Comparison of ENCODE assay signal across 18 cellular contexts in the genomic region with DNA sequence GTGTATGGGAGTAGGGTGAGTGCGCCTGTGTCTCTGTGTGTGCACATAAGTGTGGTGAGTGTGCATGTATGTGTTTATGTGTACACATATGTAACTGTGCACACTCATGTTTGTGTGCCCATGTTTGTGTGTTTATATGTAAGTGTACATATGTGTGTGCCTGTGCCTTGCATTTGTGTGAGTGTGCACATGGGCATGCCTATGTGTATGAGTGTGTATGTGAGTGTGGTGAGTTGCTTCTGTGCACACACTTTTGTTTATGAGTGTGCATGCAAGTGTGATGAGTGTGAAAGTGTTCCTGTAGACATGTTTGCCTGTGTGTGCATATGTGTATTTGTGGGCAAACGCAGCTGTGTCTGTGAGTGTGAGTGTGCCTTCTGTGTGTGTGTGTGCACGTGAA. TPM values are rescaled to one million over a fixed set of nuclear protein-coding genes. Genes with fewer than 3 reads are reported as not detected.
DNase-seq lines count a peak whose midpoint lies in the region; ATAC-seq, FAIRE-seq and TF ChIP-seq lines count a peak whose summit lies in the region.
"Had no signal": no experiment of that assay in that cellular context is flagged by ENCODE, and none has a peak within 500 bp of the region (broad histone marks: within the 10 kb centered on the region; RNA-seq: fewer than 3 reads in every experiment).

No MANE protein-coding gene starts in this region.

- no peaks in the 10 kb centered on the region for H3K9me3 ChIP-seq in Loucy (ENCODE audit: insufficient read depth, low read depth, low read length)
- H3K9me3 ChIP-seq: Peyer's patch had no signal

- peak overlapping the region; percentile 95 for H3K4me2 ChIP-seq in Loucy (ENCODE audit: low read depth, low read length, poor library complexity, severe bottlenecking)

- peak overlapping the region; percentile 60 for H3K27ac Mint-ChIP-seq in activated naive CD8-positive, alpha-beta T cell treated with anti-CD3 and anti-CD28 coated beads, Interleukin-2, amount 10 ng/mL, durations not matched to agents 7 days and 5 days
- H3K27ac Mint-ChIP-seq in activated naive CD8-positive, alpha-beta T cell treated with anti-CD3 and anti-CD28 coated beads, Interleukin-2, amount 50 U/mL, for 24 hours = no peak overlapping the region
- H3K27ac Mint-ChIP-seq in glutamatergic neuron (ENCODE audit: unreplicated experiment) = no peak overlapping the region

- H3K4me1 Mint-ChIP-seq in activated naive CD8-positive, alpha-beta T cell treated with anti-CD3 and anti-CD28 coated beads, Interleukin-2, amount 10 ng/mL, durations not matched to agents 7 days and 5 days = peaks cover 33% of the 10 kb centered on the region
- peaks cover 10% of the 10 kb centered on the region for H3K4me1 Mint-ChIP-seq in activated naive CD8-positive, alpha-beta T cell treated with anti-CD3 and anti-CD28 coated beads, Interleukin-2, amount 50 U/mL, for 24 hours
- H3K4me1 Mint-ChIP-seq in glutamatergic neuron (ENCODE audit: low read depth, unreplicated experiment) = peaks cover 3% of the 10 kb centered on the region

- no peaks in the 10 kb centered on the region for H3K27me3 Mint-ChIP-seq in activated naive CD8-positive, alpha-beta T cell treated with anti-CD3 and anti-CD28 coated beads, Interleukin-2, amount 10 ng/mL, durations not matched to agents 7 days and 5 days
- H3K27me3 Mint-ChIP-seq in activated naive CD8-positive, alpha-beta T cell treated with anti-CD3 and anti-CD28 coated beads, Interleukin-2, amount 50 U/mL, for 24 hours = no peaks in the 10 kb centered on the region
- H3K27me3 Mint-ChIP-seq in glutamatergic neuron (ENCODE audit: unreplicated experiment) = peaks cover 7% of the 10 kb centered on the region

- peak overlapping the region; percentile 72 for H3K4me3 ChIP-seq in Loucy (ENCODE audit: low read length, poor library complexity, severe bottlenecking)
- H3K4me3 ChIP-seq: Peyer's patch had no signal

- H3K79me2 ChIP-seq in Loucy (ENCODE audit: insufficient read depth, low read length) = peaks cover 37% of the 10 kb centered on the region

- peak overlapping the region; percentile 97 for H3K9ac ChIP-seq in Loucy (ENCODE audit: low read depth, low read length, poor library complexity, severe bottlenecking)

- peaks cover 7% of the 10 kb centered on the region for H3K36me3 Mint-ChIP-seq in activated naive CD8-positive, alpha-beta T cell treated with anti-CD3 and anti-CD28 coated beads, Interleukin-2, amount 10 ng/mL, durations not matched to agents 7 days and 5 days
- no peaks in the 10 kb centered on the region for H3K36me3 Mint-ChIP-seq in activated naive CD8-positive, alpha-beta T cell treated with anti-CD3 and anti-CD28 coated beads, Interleukin-2, amount 50 U/mL, for 24 hours (ENCODE audit: low read depth)
- H3K36me3 Mint-ChIP-seq in glutamatergic neuron (ENCODE audit: unreplicated experiment) = no peaks in the 10 kb centered on the region

- POLR2A ChIA-PET in activated naive CD8-positive, alpha-beta T cell treated with anti-CD3 and anti-CD28 coated beads, Interleukin-2, amount 10 ng/mL, durations not matched to agents 7 days and 5 days (lab: Charles Lee) = no interaction called here

- no peak for DNase-seq in activated naive CD8-positive, alpha-beta T cell treated with anti-CD3 and anti-CD28 coated beads, Interleukin-2, amount 10 ng/mL, durations not matched to agents 7 days and 5 days
- DNase-seq in activated naive CD8-positive, alpha-beta T cell treated with anti-CD3 and anti-CD28 coated beads, Interleukin-2, amount 50 U/mL, for 24 hours = no peak
- DNase-seq in glutamatergic neuron = no peak
- DNase-seq in stimulated activated CD4-positive, alpha-beta T cell treated with anti-CD3 and anti-CD28 coated beads, Interleukin-15, amount 100 ng/mL, for 24 hours = no peak
- no peak for DNase-seq in NCI-H1436 treated with DMSO at 0.1 percent for 48 hours (lab: John Stamatoyannopoulos, UW)
- DNase-seq in GM19239 (ENCODE audit: insufficient read length, low spot score) = no peak
- DNase-seq: ACHN; DND-41; NCI-H1092 treated with DMSO at 0.1 percent for 48 hours; NCI-H1694; NCI-H2081 treated with DMSO at 0.1 percent for 48 hours; NK-92 treated with Interleukin-12 subunit alpha and Interleukin-12 subunit beta, amount 100 ng/mL, for 24 hours; Peyer's patch had no signal

- FAIRE-seq in GM19239 (lab: Jason Lieb, UNC) = no peak

- H4K20me1 ChIP-seq in Loucy (ENCODE audit: insufficient read depth, low read length, poor library complexity, severe bottlenecking) = no peaks in the 10 kb centered on the region

- no peaks in the 10 kb centered on the region for H3F3A ChIP-seq in Loucy (ENCODE audit: low read depth)

- no peak overlapping the region for H3K4me3 Mint-ChIP-seq in activated naive CD8-positive, alpha-beta T cell treated with anti-CD3 and anti-CD28 coated beads, Interleukin-2, amount 10 ng/mL, durations not matched to agents 7 days and 5 days
- no peak overlapping the region for H3K4me3 Mint-ChIP-seq in activated naive CD8-positive, alpha-beta T cell treated with anti-CD3 and anti-CD28 coated beads, Interleukin-2, amount 50 U/mL, for 24 hours
- H3K4me3 Mint-ChIP-seq in glutamatergic neuron (ENCODE audit: unreplicated experiment) = peak overlapping the region; percentile 0

- no peak for TF ChIP-seq CTCF in Loucy (conservative IDR thresholded peaks at IDR 0.05; ENCODE audit: low read length)
- no peak for TF ChIP-seq CTCF in glutamatergic neuron (IDR thresholded peaks at IDR 0.05; ENCODE audit: partially characterized antibody, unreplicated experiment)

- no peak overlapping the region for H2AFZ ChIP-seq in Loucy (ENCODE audit: low read length)

- peaks cover 49% of the 10 kb centered on the region for H3K4me1 ChIP-seq in Loucy (ENCODE audit: insufficient read depth, low read length, poor library complexity, severe bottlenecking)
- H3K4me1 ChIP-seq: Peyer's patch had no signal

- H3K27me3 ChIP-seq in Loucy (ENCODE audit: insufficient read depth, low read length, poor library complexity, severe bottlenecking) = no peaks in the 10 kb centered on the region
- H3K27me3 ChIP-seq: Peyer's patch had no signal

- no peak for ATAC-seq in activated naive CD8-positive, alpha-beta T cell treated with anti-CD3 and anti-CD28 coated beads, Interleukin-2, amount 10 ng/mL, durations not matched to agents 7 days and 5 days (ENCODE audit: low read depth)
- no peak for ATAC-seq in activated naive CD8-positive, alpha-beta T cell treated with anti-CD3 and anti-CD28 coated beads, Interleukin-2, amount 50 U/mL, for 24 hours
- ATAC-seq: Right ventricle myocardium inferior had no signal

- no peaks in the 10 kb centered on the region for H3K9me2 ChIP-seq in Loucy (replicated peaks; ENCODE audit: low read depth, low read length)

- no peaks in the 10 kb centered on the region for H3K36me3 ChIP-seq in Loucy (ENCODE audit: insufficient read depth, low read length)
- H3K36me3 ChIP-seq: Peyer's patch had no signal

- H3K9me3 Mint-ChIP-seq in activated naive CD8-positive, alpha-beta T cell treated with anti-CD3 and anti-CD28 coated beads, Interleukin-2, amount 10 ng/mL, durations not matched to agents 7 days and 5 days = no peaks in the 10 kb centered on the region
- no peaks in the 10 kb centered on the region for H3K9me3 Mint-ChIP-seq in activated naive CD8-positive, alpha-beta T cell treated with anti-CD3 and anti-CD28 coated beads, Interleukin-2, amount 50 U/mL, for 24 hours
- H3K9me3 Mint-ChIP-seq in glutamatergic neuron (ENCODE audit: unreplicated experiment) = peaks cover 14% of the 10 kb centered on the region

RNA-seq across cellular contexts. Expression of gene IL9R, which starts 7.2 kb away (rescaled TPM):
- 10 to 100 TPM; 30.5 to 31.4 TPM for total RNA-seq in activated naive CD8-positive, alpha-beta T cell treated with anti-CD3 and anti-CD28 coated beads, Interleukin-2, amount 10 ng/mL, durations not matched to agents 7 days and 5 days
- total RNA-seq in glutamatergic neuron (ENCODE audit: unreplicated experiment) = not detected
- total RNA-seq: G401, LHCN-M2, Right ventricle myocardium inferior, SK-MEL-5 had no signal

Comparison
In these comparisons a context has a peak if more than half of its experiments do, and no peak if none do; other contexts are left out.
1. RNA of gene IL9R, which starts 7.2 kb away (total RNA-seq): 30.5 to 31.4 TPM in activated naive CD8-positive, alpha-beta T cell treated with anti-CD3 and anti-CD28 coated beads, Interleukin-2, amount 10 ng/mL, durations not matched to agents 7 days and 5 days; not detected in glutamatergic neuron (single experiment); every median in the first group is over 10 times any median in the second.